In genomic region chr1:28235746-28236655, GRCh38 we compare ENCODE assay signal across 8 cellular contexts. TPM values are rescaled to one million over a fixed set of nuclear protein-coding genes. Genes with fewer than 3 reads are reported as not detected.
DNase-seq lines count a peak whose midpoint lies in the region; ATAC-seq and TF ChIP-seq lines count a peak whose summit lies in the region.

ATP5IF1 (plus strand) TSS chr1:28236124; CDS start chr1:28236184, 60 bp downstream.

- under 1% methylated on average over 58 of the region's 61 CpGs for WGBS in prostate gland
- WGBS in urinary bladder: under 1% methylated on average over 61 of the region's 61 CpGs

- TF ChIP-seq CTCF in left ventricle myocardium inferior (IDR thresholded peaks at IDR 0.05; ENCODE audit: borderline replicate concordance) (no peak), prostate gland (IDR thresholded peaks at IDR 0.05) (peak in 1 of 4 experiments; percentile 18)

- H3K4me1 ChIP-seq in left ventricle myocardium inferior (peaks cover 76% of the 10 kb centered on the region), prostate gland (replicated peaks) (peaks cover 5% of the 10 kb centered on the region), urinary bladder (ENCODE audit: insufficient read depth) (peaks cover 1% of the 10 kb centered on the region)

- H3K27me3 ChIP-seq in left ventricle myocardium inferior (ENCODE audit: low read depth): no peaks in the 10 kb centered on the region
- no peaks in the 10 kb centered on the region for H3K27me3 ChIP-seq in prostate gland (replicated peaks; ENCODE audit: insufficient read depth)

- peaks cover 9% of the 10 kb centered on the region for H3K36me3 ChIP-seq in left ventricle myocardium inferior
- H3K36me3 ChIP-seq in prostate gland: no peaks in the 10 kb centered on the region
- no peaks in the 10 kb centered on the region for H3K36me3 ChIP-seq in urinary bladder (ENCODE audit: insufficient read depth)

- peak; percentile 97 for TF ChIP-seq POLR2A in prostate gland (IDR thresholded peaks at IDR 0.05)

- H3K9me3 ChIP-seq in left ventricle myocardium inferior (replicated peaks): no peaks in the 10 kb centered on the region
- H3K9me3 ChIP-seq in prostate gland: no peaks in the 10 kb centered on the region

- DNase-seq in NCI-H1694 (lab: John Stamatoyannopoulos, UW): peak; percentile 96
- DNase-seq in amygdala (lab: John Stamatoyannopoulos, UW): peak; percentile 56 to 99 (median 97)
- DNase-seq in left ventricle myocardium inferior: peak; percentile 97
- DNase-seq in prostate gland (ENCODE audit: low spot score): peak; percentile 99

- H3K27ac ChIP-seq in left ventricle myocardium inferior (replicated peaks): peak within 1 kb of the TSS; percentile 92
- peak within 1 kb of the TSS; percentile 81 to 87 for H3K27ac ChIP-seq in prostate gland
- peak within 1 kb of the TSS; percentile 87 for H3K27ac ChIP-seq in urinary bladder (ENCODE audit: low read depth)

- intact Hi-C loops in T-helper 1 cell treated with Interleukin-12 subunit alpha and Interleukin-12 subunit beta and Interleukin-4 antibody, amounts not matched to agents 30 ng/mL and 1 ng/mL, for 36 hours (cut with micrococcal nuclease): loop anchor here (1.0 kb wide), 5 partner anchors 10 to 364 kb away; partner anchors contain the start of genes EYA3, SESN2 and THEMIS2
- intact Hi-C loops in left ventricle myocardium inferior (cut with micrococcal nuclease) (no loop called here), prostate gland (cut with DNase I) (no loop called here)

- ATAC-seq in GM18498 (IDR thresholded peaks at IDR 0.05; ENCODE audit: unreplicated experiment): peak; percentile 86
- ATAC-seq in HG02885 (IDR thresholded peaks at IDR 0.05; ENCODE audit: poor library complexity, unreplicated experiment): peak; percentile 89

- H3K4me3 ChIP-seq in left ventricle myocardium inferior (peak within 1 kb of the TSS; percentile 82), prostate gland (peak within 1 kb of the TSS; percentile 91), urinary bladder (ENCODE audit: low read depth, low read length) (peak within 1 kb of the TSS; percentile 70)

RNA-seq across cellular contexts. Expression of gene ATP5IF1, which starts in this region (rescaled TPM):
- total RNA-seq in T-helper 1 cell treated with Interleukin-12 subunit alpha and Interleukin-12 subunit beta and Interleukin-4 antibody, amounts not matched to agents 30 ng/mL and 1 ng/mL, for 36 hours: 135 and 148 TPM in 2 replicates
- total RNA-seq in left ventricle myocardium inferior (430 TPM), prostate gland (100 to 1,000 TPM; 171 to 390 TPM), urinary bladder (44.6 TPM)
- 239 TPM for polyA plus RNA-seq in urinary bladder

Comparison
In these comparisons a context has a peak if more than half of its experiments do, and no peak if none do; other contexts are left out.
1. Peak in every context shown above with its lines: DNase-seq, ATAC-seq, H3K4me3 ChIP-seq and H3K27ac ChIP-seq.